24 cellular contexts compared by ENCODE assay signal in the genomic region with DNA sequence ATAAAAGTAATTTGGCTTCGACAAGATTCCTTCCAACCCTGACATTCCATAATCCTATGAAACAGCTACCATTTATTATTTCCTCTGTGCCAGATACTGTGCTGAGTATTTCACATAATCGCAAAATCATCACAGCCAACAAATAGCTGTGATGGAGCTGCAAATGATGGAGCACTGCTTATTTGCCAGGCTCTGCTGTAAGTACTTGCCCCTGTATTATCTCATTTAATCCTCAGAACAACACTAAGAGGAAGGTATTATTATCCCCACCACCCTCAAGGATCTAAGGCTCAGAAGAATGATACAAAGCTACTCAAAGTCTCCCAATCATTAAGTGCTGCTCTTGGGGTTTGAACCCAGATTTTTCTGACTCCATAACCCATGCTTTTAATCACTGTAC.
DNase-seq lines count a peak whose midpoint lies in the region; ATAC-seq and TF ChIP-seq lines count a peak whose summit lies in the region.
"Had no signal": no experiment of that assay in that cellular context is flagged by ENCODE, and none has a peak within 500 bp of the region (broad histone marks: within the 10 kb centered on the region; RNA-seq: fewer than 3 reads in every experiment).

No MANE protein-coding gene starts in this region.

- no peaks in the 10 kb centered on the region for H4K20me1 ChIP-seq in smooth muscle cell (ENCODE audit: low read depth)

- TF ChIP-seq CTCF in heart right ventricle (IDR thresholded peaks at IDR 0.05): no peak
- TF ChIP-seq CTCF in adrenal gland (IDR thresholded peaks at IDR 0.05): no peak
- no peak for TF ChIP-seq CTCF in nephron (IDR thresholded peaks at IDR 0.05; ENCODE audit: unreplicated experiment in 3 of 3)
- no peak for TF ChIP-seq CTCF in smooth muscle cell (IDR thresholded peaks at IDR 0.05; ENCODE audit: borderline replicate concordance, insufficient read depth, poor library complexity, severe bottlenecking)
- no peak for TF ChIP-seq CTCF in lower lobe of right lung (IDR thresholded peaks at IDR 0.05)

- H3K9me3 Mint-ChIP-seq in nephron: peaks cover 4% of the 10 kb centered on the region
- H3K9me3 Mint-ChIP-seq: activated CD8-positive, alpha-beta T cell treated with anti-CD3 and anti-CD28 coated beads for 36 hours; activated naive CD4-positive, alpha-beta T cell treated with anti-CD3 and anti-CD28 coated beads for 36 hours; stimulated activated naive CD8-positive, alpha-beta T cell treated with anti-CD3 and anti-CD28 coated beads, Interleukin-15, amount 100 ng/mL, for 72 hours had no signal

- intact Hi-C loops in heart right ventricle (cut with DNase I): no loop called here
- intact Hi-C loops in left cardiac atrium (cut with DNase I): no loop called here
- intact Hi-C loops in adrenal gland (cut with DNase I): no loop called here
- intact Hi-C loops in lower lobe of right lung (cut with DNase I): no loop called here

- no peaks in the 10 kb centered on the region for H3K79me2 ChIP-seq in smooth muscle cell (ENCODE audit: low read depth)

- H3K4me2 ChIP-seq in smooth muscle cell: peak overlapping the region; percentile 73

- peak overlapping the region in 7 of 10 donors; percentile 14 to 67 (median 38) for H3K27ac ChIP-seq in heart right ventricle
- H3K27ac ChIP-seq in adrenal gland: peak overlapping the region in 4 of 5 donors; percentile 63 to 87 (median 80)
- H3K27ac ChIP-seq in smooth muscle cell (ENCODE audit: low read depth): peak overlapping the region; percentile 88
- no peak overlapping the region for H3K27ac ChIP-seq in lower lobe of right lung
- H3K27ac ChIP-seq: dorsolateral prefrontal cortex, thoracic aorta, vagina had no signal

- no peak for TF ChIP-seq POLR2A in adrenal gland (IDR thresholded peaks at IDR 0.05)

- H3K4me3 ChIP-seq in heart right ventricle (no peak overlapping the region), adrenal gland (no peak overlapping the region), smooth muscle cell (no peak overlapping the region), lower lobe of right lung (no peak overlapping the region)
- H3K4me3 ChIP-seq: dorsolateral prefrontal cortex, thoracic aorta, vagina had no signal

- H3K4me1 Mint-ChIP-seq in nephron: peaks cover 69% of the 10 kb centered on the region
- H3K4me1 Mint-ChIP-seq: CD4-positive, CD25-positive, alpha-beta regulatory T cell; naive B cell; stimulated activated naive CD8-positive, alpha-beta T cell treated with anti-CD3 and anti-CD28 coated beads, Interleukin-15, amount 100 ng/mL, for 72 hours had no signal

- no peaks in the 10 kb centered on the region for H3K9me3 ChIP-seq in heart right ventricle
- no peaks in the 10 kb centered on the region for H3K9me3 ChIP-seq in adrenal gland (replicated peaks in 1 of 3)
- no peaks in the 10 kb centered on the region for H3K9me3 ChIP-seq in smooth muscle cell (replicated peaks; ENCODE audit: low read depth)
- no peaks in the 10 kb centered on the region for H3K9me3 ChIP-seq in lower lobe of right lung
- H3K9me3 ChIP-seq: thoracic aorta, vagina had no signal

- no peaks in the 10 kb centered on the region for H3K36me3 Mint-ChIP-seq in nephron (ENCODE audit: low read depth)
- H3K36me3 Mint-ChIP-seq: CD4-positive, CD25-positive, alpha-beta regulatory T cell; naive B cell had no signal

- H3K4me3 Mint-ChIP-seq in nephron: peak overlapping the region in 2 of 3 experiments; percentile 41 to 78
- H3K4me3 Mint-ChIP-seq: activated CD8-positive, alpha-beta T cell treated with anti-CD3 and anti-CD28 coated beads for 36 hours; activated naive CD4-positive, alpha-beta T cell treated with anti-CD3 and anti-CD28 coated beads for 36 hours; CD4-positive, CD25-positive, alpha-beta regulatory T cell; naive B cell; stimulated activated naive CD8-positive, alpha-beta T cell treated with anti-CD3 and anti-CD28 coated beads, Interleukin-15, amount 100 ng/mL, for 72 hours had no signal

- no peak for DNase-seq in heart right ventricle
- DNase-seq in left cardiac atrium: no peak
- DNase-seq in adrenal gland: no peak
- DNase-seq in smooth muscle cell (lab: John Stamatoyannopoulos, UW; ENCODE audit: unreplicated experiment): no peak
- no peak for DNase-seq in lower lobe of right lung
- no peak for DNase-seq in left lobe of liver (ENCODE audit: low spot score)
- DNase-seq in H4 (ENCODE audit: low spot score): no peak
- DNase-seq: activated CD4-positive, alpha-beta T cell treated with anti-CD3 and anti-CD28 coated beads for 1 hour; activated CD8-positive, alpha-beta T cell treated with anti-CD3 and anti-CD28 coated beads for 36 hours; activated naive CD4-positive, alpha-beta T cell treated with anti-CD3 and anti-CD28 coated beads for 36 hours; CD4-positive, CD25-positive, alpha-beta regulatory T cell; dorsolateral prefrontal cortex; hypothalamus; KBM-7; left colon; naive B cell; NCI-H1105; NCI-H187; occipital lobe; stimulated activated naive CD8-positive, alpha-beta T cell treated with anti-CD3 and anti-CD28 coated beads, Interleukin-15, amount 100 ng/mL, for 72 hours had no signal

- peak overlapping the region; percentile 89 to 97 (median 96) for H3K27ac Mint-ChIP-seq in nephron
- H3K27ac Mint-ChIP-seq: activated CD8-positive, alpha-beta T cell treated with anti-CD3 and anti-CD28 coated beads for 36 hours; activated naive CD4-positive, alpha-beta T cell treated with anti-CD3 and anti-CD28 coated beads for 36 hours; CD4-positive, CD25-positive, alpha-beta regulatory T cell; naive B cell; stimulated activated naive CD8-positive, alpha-beta T cell treated with anti-CD3 and anti-CD28 coated beads, Interleukin-15, amount 100 ng/mL, for 72 hours had no signal

- 80% methylated on average over 2 of the region's 2 CpGs for WGBS in heart right ventricle, 2 donors
- 57 to 78% (median 72%) methylated on average over 2 of the region's 2 CpGs for WGBS in adrenal gland, 4 donors
- WGBS in smooth muscle cell (ENCODE audit: low lambda C conversion rate): 69% methylated on average over 2 of the region's 2 CpGs

- peaks cover 0 to 49% (median 40%) of the 10 kb centered on the region in 9 donors for H3K4me1 ChIP-seq in heart right ventricle
- peaks cover 55% of the 10 kb centered on the region in 2 donors for H3K4me1 ChIP-seq in adrenal gland (replicated peaks in 1 of 2)
- H3K4me1 ChIP-seq in smooth muscle cell (ENCODE audit: low read depth): peaks cover 27% of the 10 kb centered on the region
- peaks cover 57% of the 10 kb centered on the region for H3K4me1 ChIP-seq in lower lobe of right lung

- H3K27me3 ChIP-seq in heart right ventricle (no peaks in the 10 kb centered on the region), adrenal gland (no peaks in the 10 kb centered on the region), smooth muscle cell (ENCODE audit: low read depth) (no peaks in the 10 kb centered on the region), lower lobe of right lung (ENCODE audit: low read depth) (peaks cover 6% of the 10 kb centered on the region)
- H3K27me3 ChIP-seq: brain microvascular endothelial cell, vagina had no signal

- H3K36me3 ChIP-seq in heart right ventricle (no peaks in the 10 kb centered on the region), adrenal gland (replicated peaks in 1 of 2) (no peaks in the 10 kb centered on the region), smooth muscle cell (ENCODE audit: low read depth) (no peaks in the 10 kb centered on the region), lower lobe of right lung (no peaks in the 10 kb centered on the region)
- H3K36me3 ChIP-seq: brain microvascular endothelial cell, thoracic aorta, vagina had no signal

- H3K9ac ChIP-seq in smooth muscle cell (ENCODE audit: low read depth): no peak overlapping the region

- peaks cover 12% of the 10 kb centered on the region for H3F3A ChIP-seq in smooth muscle cell (ENCODE audit: low read depth)

- H3K27me3 Mint-ChIP-seq in nephron (ENCODE audit: low read depth): no peaks in the 10 kb centered on the region
- H3K27me3 Mint-ChIP-seq: CD4-positive, CD25-positive, alpha-beta regulatory T cell; stimulated activated naive CD8-positive, alpha-beta T cell treated with anti-CD3 and anti-CD28 coated beads, Interleukin-15, amount 100 ng/mL, for 72 hours had no signal

- H2AFZ ChIP-seq in smooth muscle cell (ENCODE audit: low read depth): no peak overlapping the region

- no peak for ATAC-seq in heart right ventricle
- ATAC-seq in left cardiac atrium: no peak
- ATAC-seq in lower lobe of right lung: no peak
- no peak for ATAC-seq in left lobe of liver
- ATAC-seq: activated CD8-positive, alpha-beta T cell treated with anti-CD3 and anti-CD28 coated beads for 36 hours; left colon; stimulated activated naive CD8-positive, alpha-beta T cell treated with anti-CD3 and anti-CD28 coated beads, Interleukin-15, amount 100 ng/mL, for 72 hours had no signal
